In genomic region chr18:11387880-11388279, GRCh38 we compare ENCODE assay signal across 8 cellular contexts.
DNase-seq lines count a peak whose midpoint lies in the region; ATAC-seq and TF ChIP-seq lines count a peak whose summit lies in the region.

No MANE protein-coding gene starts in this region.

- CTCF ChIA-PET in Calu3 (lab: Charles Lee), result interaction anchor here (1.7 kb wide), 1 partner anchor 77 kb away, joined by 5 read pairs; no protein-coding TSS in a partner anchor

- TF ChIP-seq CTCF in Calu3 (IDR thresholded peaks at IDR 0.05; ENCODE audit: unreplicated experiment), result peak; percentile 49
- peak in 1 of 2 donors; percentile 45 for TF ChIP-seq CTCF in suprapubic skin (IDR thresholded peaks at IDR 0.05)

- 39% methylated on average over 4 of the region's 4 CpGs for whole genome bisulfite sequencing in suprapubic skin

- ATAC-seq in left colon, result no peak
- ATAC-seq in activated CD4-positive, CD25-positive, alpha-beta regulatory T cell treated with anti-CD3 and anti-CD28 coated beads, Interleukin-2, amount 50 U/mL, for 24 hours, result no peak
- ATAC-seq in HG03135 (IDR thresholded peaks at IDR 0.05; ENCODE audit: unreplicated experiment), result no peak

- no peaks in the 10 kb centered on the region for H3K9me3 ChIP-seq in suprapubic skin

- no peaks in the 10 kb centered on the region for H3K9me3 Mint-ChIP-seq in Calu3 (ENCODE audit: low read depth, unreplicated experiment)

- H3K4me3 ChIP-seq in H7 (ENCODE audit: insufficient read depth, low read depth, low read length) (no peak overlapping the region), suprapubic skin (no peak overlapping the region)

- no TSS peak for BruUV-seq in Calu3 (replicated peaks; lab: Mats Ljungman, UMichigan)

- H3K4me1 Mint-ChIP-seq in Calu3 (ENCODE audit: low read depth, unreplicated experiment), result no peaks in the 10 kb centered on the region

- TF ChIP-seq EP300 in suprapubic skin (IDR thresholded peaks at IDR 0.05), result no peak

- no peaks in the 10 kb centered on the region for H3K36me3 ChIP-seq in H7 (replicated peaks; ENCODE audit: control insufficient read depth, insufficient read depth, low read length)
- H3K36me3 ChIP-seq in suprapubic skin, result no peaks in the 10 kb centered on the region

- peaks cover 43% of the 10 kb centered on the region for H3K27me3 Mint-ChIP-seq in Calu3 (ENCODE audit: unreplicated experiment)

- H3K27me3 ChIP-seq in H7 (ENCODE audit: control insufficient read depth, insufficient read depth, low read length) (no peaks in the 10 kb centered on the region), suprapubic skin (no peaks in the 10 kb centered on the region)

- intact Hi-C loops in Calu3 (cut with micrococcal nuclease; ENCODE audit: unreplicated experiment) (no loop called here), left colon (cut with DNase I, micrococcal nuclease) (no loop called here)

- H3K4me3 Mint-ChIP-seq in Calu3 (ENCODE audit: low read depth, unreplicated experiment), result no peak overlapping the region

- H3K4me1 ChIP-seq in suprapubic skin, result peaks cover under 1% of the 10 kb centered on the region

- TF ChIP-seq POLR2A in suprapubic skin (IDR thresholded peaks at IDR 0.05), result no peak

- no peak overlapping the region for H3K27ac Mint-ChIP-seq in Calu3 (ENCODE audit: unreplicated experiment)

- DNase-seq in Calu3, result peak; percentile 76
- peak; percentile 39 for DNase-seq in H7
- DNase-seq in SK-N-DZ (ENCODE audit: low spot score), result peak; percentile 4
- peak; percentile 59 for DNase-seq in hepatic stellate cell (ENCODE audit: low spot score)
- DNase-seq in left colon, result no peak
- DNase-seq in suprapubic skin (ENCODE audit: low spot score in 2 of 2), result no peak

- H3K27ac ChIP-seq in suprapubic skin, result no peak overlapping the region

- no peaks in the 10 kb centered on the region for H3K36me3 Mint-ChIP-seq in Calu3 (ENCODE audit: insufficient read depth, unreplicated experiment)

Comparison
In these comparisons a context has a peak if more than half of its experiments do, and no peak if none do; other contexts are left out.
1. DNase-seq: peak in Calu3 (single experiment), H7 (single experiment), SK-N-DZ (single experiment) and hepatic stellate cell (single experiment); none in left colon (0 of 2) and suprapubic skin (0 of 2).